In genomic region chr21:37594472-37594951, GRCh38 we compare ENCODE assay signal across 23 cellular contexts.
"Had no signal": no experiment of that assay in that cellular context is flagged by ENCODE, and none has a peak within 500 bp of the region (broad histone marks: within the 10 kb centered on the region; RNA-seq: fewer than 3 reads in every experiment).

No MANE protein-coding gene starts in this region.

- H3K27me3 ChIP-seq: ascending aorta, body of pancreas had no signal

- H3K36me3 ChIP-seq: ascending aorta had no signal

- H3K36me3 Mint-ChIP-seq: activated naive CD4-positive, alpha-beta T cell treated with anti-CD3 and anti-CD28 coated beads, Interleukin-2, amount 50 U/mL, for 72 hours had no signal

- H3K4me1 Mint-ChIP-seq: activated naive CD8-positive, alpha-beta T cell treated with anti-CD3 and anti-CD28 coated beads, Interleukin-2, amount 50 U/mL, for 24 hours had no signal

- H3K4me3 ChIP-seq: ascending aorta, body of pancreas had no signal

- H3K27ac ChIP-seq: ascending aorta, body of pancreas had no signal

- H3K9me3 Mint-ChIP-seq: activated CD8-positive, alpha-beta T cell treated with anti-CD3 and anti-CD28 coated beads for 36 hours; activated T-helper 2 cell treated with anti-CD3 and anti-CD28 coated beads, Interferon-gamma antibody, Interleukin-2, Interleukin-4, amounts not matched to agents 10 μg/mL and 5 μg/mL and 100 μg/mL, durations not matched to agents 14 hours and 24 hours and 36 hours; T-helper 1 cell treated with Interleukin-12 subunit alpha and Interleukin-12 subunit beta and Interleukin-4 antibody, amounts not matched to agents 30 μg/mL and 1 μg/mL, for 36 hours had no signal

- H3K4me3 Mint-ChIP-seq: activated CD8-positive, alpha-beta T cell treated with anti-CD3 and anti-CD28 coated beads for 36 hours; activated naive CD8-positive, alpha-beta T cell treated with anti-CD3 and anti-CD28 coated beads, Interleukin-2, amount 50 U/mL, for 24 hours; activated T-cell treated with anti-CD3 and anti-CD28 coated beads, Interleukin-2, amount 50 U/mL, for 72 hours; T-helper 1 cell treated with Interleukin-12 subunit alpha and Interleukin-12 subunit beta and Interleukin-4 antibody, amounts not matched to agents 30 μg/mL and 1 μg/mL, for 36 hours had no signal

- DNase-seq: activated CD4-positive, alpha-beta T cell treated with anti-CD3 and anti-CD28 coated beads, Interleukin-2, amount 50 U/mL, for 1 hour; activated CD4-positive, CD25-positive, alpha-beta regulatory T cell; activated CD8-positive, alpha-beta memory T cell treated with anti-CD3 and anti-CD28 coated beads, Interleukin-2, amount 50 U/mL, for 4 hours; activated CD8-positive, alpha-beta T cell treated with anti-CD3 and anti-CD28 coated beads for 36 hours; activated naive CD4-positive, alpha-beta T cell treated with Interleukin-2 at 50 U/mL for 16 hours; activated naive CD8-positive, alpha-beta T cell treated with anti-CD3 and anti-CD28 coated beads, Interleukin-2, amount 50 U/mL, for 24 hours; activated T-cell treated with anti-CD3 and anti-CD28 coated beads, Interleukin-2, amount 50 U/mL, for 72 hours; amniotic stem cell; body of pancreas; KG1; NCI-H1048; NCI-H146; NCI-H187 treated with DMSO at 0.1 percent for 48 hours; NCI-H2081 treated with DMSO at 0.1 percent for 48 hours; NCI-H446; NCI-H524; PC-3; SHP77 treated with DMSO at 0.1 percent for 48 hours; T1000 had no signal

- H3K9me3 ChIP-seq: ascending aorta, body of pancreas had no signal

- H3K4me1 ChIP-seq: ascending aorta, body of pancreas had no signal

- ATAC-seq: activated CD8-positive, alpha-beta T cell treated with anti-CD3 and anti-CD28 coated beads for 36 hours; activated naive CD4-positive, alpha-beta T cell treated with anti-CD3 and anti-CD28 coated beads, Interleukin-2, amount 50 U/mL, for 72 hours; activated naive CD8-positive, alpha-beta T cell treated with anti-CD3 and anti-CD28 coated beads, Interleukin-2, amount 50 U/mL, for 24 hours; activated T-cell treated with anti-CD3 and anti-CD28 coated beads, Interleukin-2, amount 50 U/mL, for 72 hours; body of pancreas; PC-3 had no signal

- H3K27ac Mint-ChIP-seq: activated CD8-positive, alpha-beta T cell treated with anti-CD3 and anti-CD28 coated beads for 36 hours; activated naive CD4-positive, alpha-beta T cell treated with anti-CD3 and anti-CD28 coated beads, Interleukin-2, amount 50 U/mL, for 72 hours; activated naive CD8-positive, alpha-beta T cell treated with anti-CD3 and anti-CD28 coated beads, Interleukin-2, amount 50 U/mL, for 24 hours; activated T-cell treated with anti-CD3 and anti-CD28 coated beads, Interleukin-2, amount 50 U/mL, for 72 hours; activated T-helper 2 cell treated with anti-CD3 and anti-CD28 coated beads, Interferon-gamma antibody, Interleukin-2, Interleukin-4, amounts not matched to agents 10 μg/mL and 5 μg/mL and 100 μg/mL, durations not matched to agents 14 hours and 24 hours and 36 hours; T-helper 1 cell treated with Interleukin-12 subunit alpha and Interleukin-12 subunit beta and Interleukin-4 antibody, amounts not matched to agents 30 μg/mL and 1 μg/mL, for 36 hours had no signal
